Comparison of ENCODE assay signal across 20 cellular contexts in genomic region chr7:95468071-95468470, GRCh38. TPM values are rescaled to one million over a fixed set of nuclear protein-coding genes. Genes with fewer than 3 reads are reported as not detected.
A peak's percentile ranks its signal among the peaks of the same experiment; 100 is the strongest.
DNase-seq lines count a peak whose midpoint lies in the region; TF ChIP-seq lines count a peak whose summit lies in the region.
"Had no signal": no experiment of that assay in that cellular context is flagged by ENCODE, and none has a peak within 500 bp of the region (broad histone marks: within the 10 kb centered on the region; RNA-seq: fewer than 3 reads in every experiment).

No MANE protein-coding gene starts in this region.

- H3K9me3 ChIP-seq in neural cell (ENCODE audit: low read length): no peaks in the 10 kb centered on the region
- H3K9me3 ChIP-seq: BE2C had no signal

- no peak for TF ChIP-seq RAD21 in neural cell (conservative IDR thresholded peaks at IDR 0.05)

- no peak overlapping the region for H2AFZ ChIP-seq in neural cell (ENCODE audit: low read depth, low read length)

- no peaks in the 10 kb centered on the region for H3K79me2 ChIP-seq in neural cell (replicated peaks; ENCODE audit: insufficient read depth, low read length)

- DNase-seq in NCI-H1105 treated with DMSO at 0.1 percent for 48 hours (lab: John Stamatoyannopoulos, UW): peak; percentile 78
- no peak for DNase-seq in NCI-H1105 (lab: John Stamatoyannopoulos, UW)
- peak in 2 of 3 experiments; percentile 84 to 99 for DNase-seq in NCI-H1417 (lab: John Stamatoyannopoulos, UW)
- no peak for DNase-seq in NCI-H2029 treated with DMSO at 0.1 percent for 48 hours (lab: John Stamatoyannopoulos, UW)
- no peak for DNase-seq in activated CD4-positive, alpha-beta T cell treated with anti-CD3 and anti-CD28 coated beads for 48 hours
- no peak for DNase-seq in NOMO-1 treated with dmso at 0.1 percent for 144 hours (lab: John Stamatoyannopoulos, UW; ENCODE audit: unreplicated experiment)
- DNase-seq: ACHN; AML-193; BE2C; Calu3; CD4-positive, alpha-beta memory T cell; COR-L47; DMS53; DMS79 treated with DMSO at 0.1 percent for 48 hours; GF-D8; GOT3; HCEC 1CT had no signal

- TF ChIP-seq EP300 in neural cell (conservative IDR thresholded peaks at IDR 0.05; ENCODE audit: poor library complexity, severe bottlenecking): no peak

- TF ChIP-seq CTCF in neural cell (IDR thresholded peaks at IDR 0.05; ENCODE audit: poor library complexity, severe bottlenecking): no peak

- H4K20me1 ChIP-seq in neural cell (ENCODE audit: insufficient read depth): no peaks in the 10 kb centered on the region
- H4K20me1 ChIP-seq: BLaER1 treated with 17β-estradiol and CSF1 and Interleukin-3, amounts not matched to agents 10 nM and 100 nM had no signal

- H3K4me2 ChIP-seq in neural cell (ENCODE audit: low read length): no peak overlapping the region
- H3K4me2 ChIP-seq: BLaER1 treated with 17β-estradiol and CSF1 and Interleukin-3, amounts not matched to agents 10 nM and 100 nM had no signal

- H3K9ac ChIP-seq in neural cell (ENCODE audit: low read length): no peak overlapping the region
- H3K9ac ChIP-seq: BLaER1 treated with 17β-estradiol and CSF1 and Interleukin-3, amounts not matched to agents 10 nM and 100 nM had no signal

- no peaks in the 10 kb centered on the region for H3K9me2 ChIP-seq in neural cell (ENCODE audit: insufficient read depth, low read length)

- peak overlapping the region; percentile 77 for H3K27ac ChIP-seq in neural cell (ENCODE audit: low read length)
- H3K27ac ChIP-seq: 22Rv1; BLaER1 treated with 17β-estradiol and CSF1 and Interleukin-3, amounts not matched to agents 10 nM and 100 nM had no signal

- H3K27me3 ChIP-seq in neural cell (ENCODE audit: insufficient read depth, low read depth, low read length): no peaks in the 10 kb centered on the region
- H3K27me3 ChIP-seq: BLaER1 treated with 17β-estradiol and CSF1 and Interleukin-3, amounts not matched to agents 10 nM and 100 nM had no signal

- no peaks in the 10 kb centered on the region for H3K36me3 ChIP-seq in neural cell (ENCODE audit: insufficient read depth, low read length)
- H3K36me3 ChIP-seq: BE2C; BLaER1 treated with 17β-estradiol and CSF1 and Interleukin-3, amounts not matched to agents 10 nM and 100 nM had no signal

- H3F3A ChIP-seq in neural cell (ENCODE audit: insufficient read depth, low read length, poor library complexity, severe bottlenecking): peaks cover 26% of the 10 kb centered on the region

- no peak overlapping the region for H3K4me3 ChIP-seq in neural cell (ENCODE audit: low read length)
- H3K4me3 ChIP-seq: BLaER1 treated with 17β-estradiol and CSF1 and Interleukin-3, amounts not matched to agents 10 nM and 100 nM had no signal

TF ChIP-seq in neural cell, 6 proteins besides CTCF, POLR2A, EP300 and RAD21:
- TF ChIP-seq, protein P1, sequence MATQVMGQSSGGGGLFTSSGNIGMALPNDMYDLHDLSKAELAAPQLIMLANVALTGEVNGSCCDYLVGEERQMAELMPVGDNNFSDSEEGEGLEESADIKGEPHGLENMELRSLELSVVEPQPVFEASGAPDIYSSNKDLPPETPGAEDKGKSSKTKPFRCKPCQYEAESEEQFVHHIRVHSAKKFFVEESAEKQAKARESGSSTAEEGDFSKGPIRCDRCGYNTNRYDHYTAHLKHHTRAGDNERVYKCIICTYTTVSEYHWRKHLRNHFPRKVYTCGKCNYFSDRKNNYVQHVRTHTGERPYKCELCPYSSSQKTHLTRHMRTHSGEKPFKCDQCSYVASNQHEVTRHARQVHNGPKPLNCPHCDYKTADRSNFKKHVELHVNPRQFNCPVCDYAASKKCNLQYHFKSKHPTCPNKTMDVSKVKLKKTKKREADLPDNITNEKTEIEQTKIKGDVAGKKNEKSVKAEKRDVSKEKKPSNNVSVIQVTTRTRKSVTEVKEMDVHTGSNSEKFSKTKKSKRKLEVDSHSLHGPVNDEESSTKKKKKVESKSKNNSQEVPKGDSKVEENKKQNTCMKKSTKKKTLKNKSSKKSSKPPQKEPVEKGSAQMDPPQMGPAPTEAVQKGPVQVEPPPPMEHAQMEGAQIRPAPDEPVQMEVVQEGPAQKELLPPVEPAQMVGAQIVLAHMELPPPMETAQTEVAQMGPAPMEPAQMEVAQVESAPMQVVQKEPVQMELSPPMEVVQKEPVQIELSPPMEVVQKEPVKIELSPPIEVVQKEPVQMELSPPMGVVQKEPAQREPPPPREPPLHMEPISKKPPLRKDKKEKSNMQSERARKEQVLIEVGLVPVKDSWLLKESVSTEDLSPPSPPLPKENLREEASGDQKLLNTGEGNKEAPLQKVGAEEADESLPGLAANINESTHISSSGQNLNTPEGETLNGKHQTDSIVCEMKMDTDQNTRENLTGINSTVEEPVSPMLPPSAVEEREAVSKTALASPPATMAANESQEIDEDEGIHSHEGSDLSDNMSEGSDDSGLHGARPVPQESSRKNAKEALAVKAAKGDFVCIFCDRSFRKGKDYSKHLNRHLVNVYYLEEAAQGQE (IDR thresholded peaks at IDR 0.05; ENCODE audit: borderline replicate concordance): no peak
- TF ChIP-seq TAF1 (IDR thresholded peaks at IDR 0.05; ENCODE audit: low read depth): no peak
- no peak for TF ChIP-seq MXI1 (conservative IDR thresholded peaks at IDR 0.05; ENCODE audit: poor library complexity, severe bottlenecking)
- TF ChIP-seq POLR2AphosphoS5 (IDR thresholded peaks at IDR 0.05): no peak
- TF ChIP-seq EZH2 (IDR thresholded peaks at IDR 0.05; ENCODE audit: borderline replicate concordance, insufficient read depth, low read length, poor library complexity, severe bottlenecking): no peak
- TF ChIP-seq SMC3 (conservative IDR thresholded peaks at IDR 0.05; ENCODE audit: poor library complexity): no peak

RNA-seq across cellular contexts. Expression of gene ASB4, which starts 17.7 kb away (rescaled TPM):
- 0.11 and 0.56 TPM in 2 replicates for polyA plus RNA-seq in neural cell
- 0.23 TPM in 1 of 2 replicates, not detected in the other for polyA minus RNA-seq in neural cell
- polyA plus RNA-seq: CD4-positive, alpha-beta memory T cell had no signal

RNA-seq across cellular contexts. Expression of gene PON2, which starts 33.2 kb away (rescaled TPM):
- polyA plus RNA-seq in neural cell: 23.1 and 28.1 TPM in 2 replicates
- 16.9 and 22.2 TPM in 2 replicates for polyA minus RNA-seq in neural cell

Comparison
In these comparisons a context has a peak if more than half of its experiments do, and no peak if none do; other contexts are left out.
1. DNase-seq: peak in NCI-H1105 treated with DMSO at 0.1 percent for 48 hours (single experiment) and NCI-H1417 (2 of 3); none in NCI-H1105 (single experiment), NCI-H2029 treated with DMSO at 0.1 percent for 48 hours (single experiment), activated CD4-positive, alpha-beta T cell treated with anti-CD3 and anti-CD28 coated beads for 48 hours (single experiment) and NOMO-1 treated with dmso at 0.1 percent for 144 hours (single experiment).